ENCODE assay signal across 8 cellular contexts in the genomic region with DNA sequence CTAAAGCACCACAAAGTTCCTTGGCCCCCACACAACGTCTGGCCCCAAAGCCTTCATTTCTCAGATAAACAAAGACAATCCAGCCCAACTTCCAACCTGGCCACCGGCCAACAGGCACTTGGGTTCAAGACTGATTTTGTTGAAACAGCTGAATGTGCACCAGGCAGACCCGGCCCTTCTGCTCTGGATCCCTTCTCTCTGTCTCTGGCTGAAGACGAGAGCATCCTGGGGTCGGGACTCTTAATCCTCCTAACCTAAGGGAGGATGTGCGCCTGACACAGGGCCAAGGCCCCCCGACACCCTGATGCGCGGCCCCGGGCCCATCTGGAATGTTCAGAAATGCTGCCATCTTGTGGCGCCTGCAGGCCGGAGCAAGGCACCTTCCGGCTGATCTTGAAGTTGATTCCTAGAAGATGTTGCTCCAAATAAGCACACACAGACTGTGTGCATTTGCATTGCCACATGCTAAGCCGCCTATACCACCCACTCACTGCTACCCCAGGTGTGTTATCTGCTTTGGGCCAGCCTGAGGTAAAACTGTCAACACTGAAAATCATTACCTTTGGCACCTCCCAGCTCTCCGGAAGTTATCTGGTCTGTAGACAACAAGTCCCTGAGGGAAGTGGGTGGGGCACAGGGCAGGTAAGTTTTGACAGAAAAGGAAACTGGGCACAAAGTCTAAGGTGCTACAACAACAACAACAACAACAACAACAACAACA.
DNase-seq lines count a peak whose midpoint lies in the region; ATAC-seq, FAIRE-seq and TF ChIP-seq lines count a peak whose summit lies in the region.
"Had no signal": no experiment of that assay in that cellular context is flagged by ENCODE, and none has a peak within 500 bp of the region (broad histone marks: within the 10 kb centered on the region; RNA-seq: fewer than 3 reads in every experiment).

No MANE protein-coding gene starts in this region.

- no peak overlapping the region for H3K4me3 Mint-ChIP-seq in T-helper 2 cell treated with Interferon-gamma antibody and Interleukin-4, amounts not matched to agents 5 μg/mL and 100 μg/mL, for 36 hours

- no peaks in the 10 kb centered on the region for H3K36me3 ChIP-seq in pancreas

- intact Hi-C loops in pancreas (cut with DNase I), result no loop called here

- peak; percentile 81 to 88 (median 84) for ATAC-seq in pancreas
- no peak for ATAC-seq in HG03432 (IDR thresholded peaks at IDR 0.05; ENCODE audit: unreplicated experiment)
- ATAC-seq in GM21360 (IDR thresholded peaks at IDR 0.05; ENCODE audit: unreplicated experiment), result no peak

- H3K27ac Mint-ChIP-seq in T-helper 2 cell treated with Interferon-gamma antibody and Interleukin-4, amounts not matched to agents 5 μg/mL and 100 μg/mL, for 36 hours, result no peak overlapping the region

- 2 to 7% methylated on average over 15 of the region's 15 CpGs for WGBS in pancreas, 2 donors

- H3K27me3 ChIP-seq in pancreas, result no peaks in the 10 kb centered on the region

- H3K36me3 Mint-ChIP-seq in T-helper 2 cell treated with Interferon-gamma antibody and Interleukin-4, amounts not matched to agents 5 μg/mL and 100 μg/mL, for 36 hours (ENCODE audit: low read depth), result no peaks in the 10 kb centered on the region

- FAIRE-seq in pancreas (lab: Jason Lieb, UNC), result no peak
- FAIRE-seq: TTC549 had no signal

- H3K4me3 ChIP-seq in pancreas, result no peak overlapping the region

- no peaks in the 10 kb centered on the region for H3K9me3 Mint-ChIP-seq in T-helper 2 cell treated with Interferon-gamma antibody and Interleukin-4, amounts not matched to agents 5 μg/mL and 100 μg/mL, for 36 hours

- H3K4me1 Mint-ChIP-seq in T-helper 2 cell treated with Interferon-gamma antibody and Interleukin-4, amounts not matched to agents 5 μg/mL and 100 μg/mL, for 36 hours (ENCODE audit: low read depth), result no peaks in the 10 kb centered on the region

- DNase-seq in Daoy (ENCODE audit: low read depth) (peak; percentile 29), HCEC 1CT (peak; percentile 11), foreskin melanocyte (peak; percentile 12), pancreas (peak; percentile 40 to 77 (median 58))
- DNase-seq in T-helper 2 cell treated with Interferon-gamma antibody and Interleukin-4, amounts not matched to agents 5 μg/mL and 100 μg/mL, for 36 hours (ENCODE audit: low spot score), result peak; percentile 6

- H3K4me1 ChIP-seq in pancreas, result no peaks in the 10 kb centered on the region

- TF ChIP-seq CTCF in pancreas (IDR thresholded peaks at IDR 0.05), result peak; percentile 36 to 62 (median 49)

- no peaks in the 10 kb centered on the region for H3K9me3 ChIP-seq in pancreas

- H3K27me3 Mint-ChIP-seq in T-helper 2 cell treated with Interferon-gamma antibody and Interleukin-4, amounts not matched to agents 5 μg/mL and 100 μg/mL, for 36 hours (ENCODE audit: low read depth), result no peaks in the 10 kb centered on the region

- no peak overlapping the region for H3K27ac ChIP-seq in pancreas

Comparison
In these comparisons a context has a peak if more than half of its experiments do, and no peak if none do; other contexts are left out.
1. DNase-seq: peak in every context shown above with its lines; median percentile 58 in pancreas; 29 in Daoy; 12 in foreskin melanocyte; 11 in HCEC 1CT; 6 in T-helper 2 cell treated with Interferon-gamma antibody and Interleukin-4, amounts not matched to agents 5 μg/mL and 100 μg/mL, for 36 hours.
2. ATAC-seq: peak in pancreas (4 of 4); none in HG03432 (single experiment) and GM21360 (single experiment).